In the genomic region with DNA sequence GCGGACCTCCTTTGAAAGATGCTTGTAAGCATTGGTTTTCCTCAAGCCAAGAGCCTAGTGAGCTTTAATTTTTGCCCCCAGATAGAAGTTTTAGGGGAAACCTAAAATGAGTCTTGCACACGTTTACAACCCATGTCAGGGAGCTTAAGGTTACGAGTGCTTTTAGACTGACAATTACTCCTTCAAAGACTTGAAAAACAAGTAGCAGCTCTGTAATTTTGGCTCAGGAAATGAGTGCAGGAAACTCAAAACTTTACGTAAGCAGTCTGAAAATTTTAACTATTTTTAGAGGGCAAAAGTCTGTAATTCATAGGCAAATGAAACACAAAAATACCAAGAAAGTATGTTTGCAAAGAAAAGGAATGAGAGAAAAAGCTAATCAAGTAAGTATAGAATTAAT, we compare ENCODE assay signal across 15 cellular contexts. TPM values are rescaled to one million over a fixed set of nuclear protein-coding genes. Genes with fewer than 3 reads are reported as not detected.
DNase-seq lines count a peak whose midpoint lies in the region; ATAC-seq, FAIRE-seq and TF ChIP-seq lines count a peak whose summit lies in the region.
"Had no signal": no experiment of that assay in that cellular context is flagged by ENCODE, and none has a peak within 500 bp of the region (broad histone marks: within the 10 kb centered on the region; RNA-seq: fewer than 3 reads in every experiment).

No MANE protein-coding gene starts in this region.

- H4K20me1 ChIP-seq in GM12878 (ENCODE audit: control insufficient read depth, insufficient read depth): no peaks in the 10 kb centered on the region

- no peaks in the 10 kb centered on the region for H3K9me3 Mint-ChIP-seq in activated CD4-positive, alpha-beta T cell treated with anti-CD3 and anti-CD28 coated beads, Interleukin-2, amount 10 ng/mL, durations not matched to agents 24 days and 14 days

- TF ChIP-seq RAD21 in GM12878 (IDR thresholded peaks at IDR 0.05; ENCODE audit: insufficient read depth, low read depth, low read length): no peak

- TF ChIP-seq CTCF in GM12878 (IDR thresholded peaks at IDR 0.05 in 2 of 3, conservative IDR thresholded peaks at IDR 0.05 in 1 of 3; ENCODE audit: control insufficient read depth in 2 of 3, extremely low read depth in 1 of 3, insufficient read depth in 1 of 3, low read depth in 3 of 3, low read length in 3 of 3): no peak
- TF ChIP-seq CTCF in upper lobe of right lung (IDR thresholded peaks at IDR 0.05): no peak
- TF ChIP-seq CTCF in vagina (IDR thresholded peaks at IDR 0.05): no peak

- H3K4me1 Mint-ChIP-seq in activated CD4-positive, alpha-beta T cell treated with anti-CD3 and anti-CD28 coated beads, Interleukin-2, amount 10 ng/mL, durations not matched to agents 24 days and 14 days: peaks cover 15% of the 10 kb centered on the region

- H3K27me3 Mint-ChIP-seq in activated CD4-positive, alpha-beta T cell treated with anti-CD3 and anti-CD28 coated beads, Interleukin-2, amount 10 ng/mL, durations not matched to agents 24 days and 14 days: peaks cover 11% of the 10 kb centered on the region

- FAIRE-seq in GM12892 (lab: Jason Lieb, UNC): no peak
- FAIRE-seq in GM12878 (lab: Jason Lieb, UNC): no peak
- FAIRE-seq: H1 had no signal

- peak overlapping the region; percentile 12 for H3K4me3 Mint-ChIP-seq in activated CD4-positive, alpha-beta T cell treated with anti-CD3 and anti-CD28 coated beads, Interleukin-2, amount 10 ng/mL, durations not matched to agents 24 days and 14 days

- RAD21 ChIA-PET in GM12878 (lab: Charles Lee; ENCODE audit: unreplicated experiment): interaction anchor here (0.7 to 3.8 kb wide), 8 partner anchors 9 to 988 kb away, joined by 3 to 35 read pairs (median 3); no protein-coding TSS in a partner anchor

- H3K27me3 ChIP-seq in GM12878 (replicated peaks in 1 of 2; ENCODE audit: control insufficient read depth in 2 of 2, insufficient read depth in 2 of 2, low read length in 1 of 2) (no peaks in the 10 kb centered on the region), upper lobe of right lung (peaks cover 6% of the 10 kb centered on the region), vagina (no peaks in the 10 kb centered on the region)
- H3K27me3 ChIP-seq: BE2C had no signal

- CTCF ChIA-PET in GM12878 (lab: Yijun Ruan, JAX): interaction anchor here (1.0 to 2.3 kb wide), 2 partner anchors 12 to 209 kb away, joined by 3 to 7 read pairs; no protein-coding TSS in a partner anchor

- no peaks in the 10 kb centered on the region for H3K36me3 Mint-ChIP-seq in activated CD4-positive, alpha-beta T cell treated with anti-CD3 and anti-CD28 coated beads, Interleukin-2, amount 10 ng/mL, durations not matched to agents 24 days and 14 days (ENCODE audit: low read depth)

- H3K36me3 ChIP-seq in GM12878 (ENCODE audit: control insufficient read depth in 2 of 2, insufficient read depth in 2 of 2, low read length in 1 of 2) (no peaks in the 10 kb centered on the region), upper lobe of right lung (no peaks in the 10 kb centered on the region), vagina (no peaks in the 10 kb centered on the region)
- H3K36me3 ChIP-seq: BE2C had no signal

- H3K4me1 ChIP-seq in GM12878 (ENCODE audit: control insufficient read depth, insufficient read depth, low read length) (peaks cover 67% of the 10 kb centered on the region), upper lobe of right lung (no peaks in the 10 kb centered on the region), vagina (no peaks in the 10 kb centered on the region)
- H3K4me1 ChIP-seq: BE2C had no signal

- intact Hi-C loops in activated CD4-positive, alpha-beta T cell treated with anti-CD3 and anti-CD28 coated beads, Interleukin-2, amount 10 ng/mL, durations not matched to agents 24 days and 14 days (cut with micrococcal nuclease): no loop called here
- intact Hi-C loops in GM12878 (cut with micrococcal nuclease; ENCODE audit: unreplicated experiment) (loop anchor here (2.0 to 5.0 kb wide), 2 partner anchors 147 to 251 kb away; a partner anchor contains a TSS), upper lobe of right lung (cut with DNase I) (no loop called here), vagina (cut with DNase I) (no loop called here)

- peak in 1 of 2 experiments; percentile 52; a peak in 1 of 4 replicates for TF ChIP-seq EP300 in GM12878 (IDR thresholded peaks at IDR 0.05; ENCODE audit: borderline replicate concordance in 1 of 2, control insufficient read depth in 1 of 2, low read depth in 2 of 2, low read length in 2 of 2)

- 0 out of 2 replicates have a peak overlapping the region, but pooled peaks have one; percentile 29 for H3K4me2 ChIP-seq in GM12878 (ENCODE audit: control insufficient read depth, insufficient read depth)

- no peaks in the 10 kb centered on the region for H3K79me2 ChIP-seq in GM12878 (ENCODE audit: control insufficient read depth, insufficient read depth, low read length)

- H3K27ac Mint-ChIP-seq in activated CD4-positive, alpha-beta T cell treated with anti-CD3 and anti-CD28 coated beads, Interleukin-2, amount 10 ng/mL, durations not matched to agents 24 days and 14 days: no peak overlapping the region

- no peak for DNase-seq in activated CD4-positive, alpha-beta T cell treated with anti-CD3 and anti-CD28 coated beads, Interleukin-2, amount 10 ng/mL, durations not matched to agents 24 days and 14 days
- no peak for DNase-seq in activated CD4-positive, alpha-beta T cell treated with anti-CD3 and anti-CD28 coated beads for 48 hours
- no peak for DNase-seq in GM12892 (ENCODE audit: insufficient read length)
- no peak for DNase-seq in GM12878 (ENCODE audit: low read depth, low spot score)
- DNase-seq in upper lobe of right lung: no peak
- DNase-seq in vagina (ENCODE audit: extremely low spot score in 2 of 2): no peak
- DNase-seq: BE2C, GDM1, NCI-H1105, NCI-H1694, NCI-H510A, NCI-H774 had no signal

- 0 out of 2 replicates have a peak overlapping the region, but pooled peaks have one; percentile 6 for H3K4me3 ChIP-seq in GM12878
- H3K4me3 ChIP-seq in upper lobe of right lung: no peak overlapping the region
- H3K4me3 ChIP-seq in vagina: no peak overlapping the region

- SMC1A ChIA-PET in GM12878 (lab: Charles Lee; ENCODE audit: uncharacterized antibody, unreplicated experiment): interaction anchor here (0.8 to 4.1 kb wide), 14 partner anchors 9 to 602 kb away, joined by 3 to 37 read pairs (median 4); no protein-coding TSS in a partner anchor

- POLR2A ChIA-PET in GM12878 (lab: Charles Lee): interaction anchor here (2.6 to 2.7 kb wide), 2 partner anchors 10 to 12 kb away, joined by 12 to 14 read pairs; no protein-coding TSS in a partner anchor

- TF ChIP-seq POLR2A in GM12892 (IDR thresholded peaks at IDR 0.05; ENCODE audit: low read depth, low read length) (0 out of 2 replicates have a peak, but pooled peaks have one; percentile 34), GM12878 (IDR thresholded peaks at IDR 0.05; ENCODE audit: low read depth, low read length) (no peak), vagina (IDR thresholded peaks at IDR 0.05) (no peak)

- no TSS peak for BruUV-seq in GM12878 (replicated peaks; lab: Mats Ljungman, UMichigan)

- WGBS in GM12878 (ENCODE audit: insufficient coverage, insufficient replicate concordance, low lambda C conversion rate, missing lambda C conversion rate): 1% methylated on average over 4 of the region's 4 CpGs

- in situ Hi-C loops in GM12878 (cut with MboI): no loop called here

- H2AFZ ChIP-seq in GM12878 (ENCODE audit: control insufficient read depth, low read depth, low read length): no peak overlapping the region

- peak overlapping the region; percentile 5; the same call in 1 of the 2 replicates for H3K27ac ChIP-seq in GM12878 (ENCODE audit: control insufficient read depth, insufficient read depth)
- no peak overlapping the region for H3K27ac ChIP-seq in upper lobe of right lung
- H3K27ac ChIP-seq in vagina: no peak overlapping the region

- H3K9ac ChIP-seq in GM12878 (ENCODE audit: control insufficient read depth, insufficient read depth, low read length): no peak overlapping the region

- no peaks in the 10 kb centered on the region for H3K9me3 ChIP-seq in GM12878 (replicated peaks; ENCODE audit: control insufficient read depth, insufficient read depth, low read length)
- H3K9me3 ChIP-seq in upper lobe of right lung: no peaks in the 10 kb centered on the region
- no peaks in the 10 kb centered on the region for H3K9me3 ChIP-seq in vagina
- H3K9me3 ChIP-seq: BE2C had no signal

- no peak for ATAC-seq in GM12878
- no peak for ATAC-seq in upper lobe of right lung
- ATAC-seq in HG02678 (IDR thresholded peaks at IDR 0.05; ENCODE audit: unreplicated experiment): no peak
- ATAC-seq in GM21619 (IDR thresholded peaks at IDR 0.05; ENCODE audit: unreplicated experiment): no peak

TF ChIP-seq in GM12878, 131 proteins besides CTCF, POLR2A, EP300 and RAD21 (continues in another document):
- TF ChIP-seq SIX5 (IDR thresholded peaks at IDR 0.05; ENCODE audit: low read depth, low read length, severe bottlenecking) (no peak), STAT1 (conservative IDR thresholded peaks at IDR 0.05) (no peak), KAT2A (conservative IDR thresholded peaks at IDR 0.05; ENCODE audit: control insufficient read depth, low read depth, low read length) (no peak), NFYA (IDR thresholded peaks at IDR 0.05; ENCODE audit: borderline replicate concordance, low read depth, low read length) (no peak)

RNA-seq across cellular contexts. Expression of a gene that starts 36.8 kb away (rescaled TPM):
- 0.54 and 0.77 TPM in 2 replicates for total RNA-seq in activated CD4-positive, alpha-beta T cell treated with anti-CD3 and anti-CD28 coated beads, Interleukin-2, amount 10 ng/mL, durations not matched to agents 24 days and 14 days
- 0.15 TPM for polyA plus RNA-seq in GM12892 (2012; ENCODE audit: missing spikeins)
- total RNA-seq in GM12878 (2013; cell fraction: nucleolus; rRNA removed): 0.27 and 0.29 TPM in 2 replicates
- total RNA-seq in GM12878 (2014; rRNA removed) (not detected in 2 replicates), GM12878 (2014; rRNA removed; fragmentation: Illumina TruSeq; extraction: Trizol) (0.04 TPM in 1 of 2 replicates, not detected in the other), GM12878 (2021) (0.05 TPM in 1 of 2 replicates, not detected in the other), upper lobe of right lung (not detected), vagina (2.5 TPM)
- 0.21 TPM for polyA plus RNA-seq in GM12878 (2011; ENCODE audit: low read depth)
- polyA plus RNA-seq in GM12878 (2011; rRNA removed) (0.49 and 0.62 TPM in 2 replicates), GM12878 (2014; fragmentation: Illumina TruSeq; extraction: Trizol) (0.03 TPM in 1 of 2 replicates, not detected in the other), GM12878 (2014; fragmentation: Nextera tagmentation; extraction: Ambion mirVana) (under 1 TPM in 1 of 2 experiments, not detected in 1; 0.04 TPM), GM12878 (2014; rRNA removed) (0.06 TPM in 1 of 2 replicates, not detected in the other), GM12878 (2016; fragmentation: Nextera tagmentation; extraction: Ambion mirVana) (not detected)
- 0.52 and 0.75 TPM in 2 replicates for polyA plus RNA-seq in GM12878 (2011; cell fraction: cytosol; rRNA removed)
- polyA plus RNA-seq in GM12878 (2011; cell fraction: nucleus; rRNA removed): 0.47 and 0.52 TPM in 2 replicates
- 0.30 and 0.73 TPM in 2 replicates for polyA plus RNA-seq in GM12878 (2012)
- polyA minus RNA-seq in GM12878 (2011; rRNA and poly(A)+ RNA removed): 0.46 and 0.51 TPM in 2 replicates
- polyA minus RNA-seq in GM12878 (2011; cell fraction: cytosol; rRNA and poly(A)+ RNA removed): not detected in 2 replicates
- 0.24 and 0.38 TPM in 2 replicates for polyA minus RNA-seq in GM12878 (2011; cell fraction: nucleus; rRNA and poly(A)+ RNA removed)
